8 cellular contexts compared by ENCODE assay signal in genomic region chr19:46951236-46951986, GRCh38.
A peak's percentile ranks its signal among the peaks of the same experiment; 100 is the strongest.
DNase-seq lines count a peak whose midpoint lies in the region; ATAC-seq and TF ChIP-seq lines count a peak whose summit lies in the region.

No MANE protein-coding gene starts in this region.

- peaks cover 34% of the 10 kb centered on the region for H3K36me3 Mint-ChIP-seq in activated CD4-positive, alpha-beta T cell treated with anti-CD3 and anti-CD28 coated beads, Interleukin-2, amount 10 ng/mL, durations not matched to agents 24 days and 14 days (ENCODE audit: low read depth)
- peaks cover 26% of the 10 kb centered on the region for H3K36me3 Mint-ChIP-seq in activated CD4-positive, alpha-beta T cell treated with anti-CD3 and anti-CD28 coated beads, Interleukin-2, amount 10 ng/mL, durations not matched to agents 7 days and 5 days (ENCODE audit: low read depth)

- H3F3A ChIP-seq in smooth muscle cell (ENCODE audit: low read depth) = no peaks in the 10 kb centered on the region

- H3K9ac ChIP-seq in smooth muscle cell (ENCODE audit: low read depth) = no peak overlapping the region

- H3K4me3 ChIP-seq in smooth muscle cell = no peak overlapping the region

- peaks cover 3% of the 10 kb centered on the region for H3K9me3 Mint-ChIP-seq in activated CD4-positive, alpha-beta T cell treated with anti-CD3 and anti-CD28 coated beads, Interleukin-2, amount 10 ng/mL, durations not matched to agents 24 days and 14 days
- H3K9me3 Mint-ChIP-seq in activated CD4-positive, alpha-beta T cell treated with anti-CD3 and anti-CD28 coated beads, Interleukin-2, amount 10 ng/mL, durations not matched to agents 7 days and 5 days = no peaks in the 10 kb centered on the region

- no peak for TF ChIP-seq CTCF in smooth muscle cell (IDR thresholded peaks at IDR 0.05; ENCODE audit: borderline replicate concordance, insufficient read depth, poor library complexity, severe bottlenecking)

- WGBS in smooth muscle cell (ENCODE audit: low lambda C conversion rate) = 85% methylated on average over 6 of the region's 6 CpGs

- POLR2A ChIA-PET in activated CD4-positive, alpha-beta T cell treated with anti-CD3 and anti-CD28 coated beads, Interleukin-2, amount 10 ng/mL, durations not matched to agents 7 days and 5 days (lab: Charles Lee) = no interaction called here

- no peaks in the 10 kb centered on the region for H3K27me3 ChIP-seq in smooth muscle cell (ENCODE audit: low read depth)

- intact Hi-C loops in activated CD4-positive, alpha-beta T cell treated with anti-CD3 and anti-CD28 coated beads, Interleukin-2, amount 10 ng/mL, durations not matched to agents 24 days and 14 days (cut with micrococcal nuclease) = loop anchor here (2.0 to 10.0 kb wide), 3 partner anchors 15 to 233 kb away; partner anchors contain the start of gene SLC1A5

- DNase-seq in activated CD4-positive, alpha-beta T cell treated with anti-CD3 and anti-CD28 coated beads, Interleukin-2, amount 10 ng/mL, durations not matched to agents 24 days and 14 days = no peak
- no peak for DNase-seq in activated CD4-positive, alpha-beta T cell treated with anti-CD3 and anti-CD28 coated beads, Interleukin-2, amount 10 ng/mL, durations not matched to agents 7 days and 5 days
- DNase-seq in NCI-H2227 (lab: John Stamatoyannopoulos, UW; ENCODE audit: unreplicated experiment) (peak; percentile 44), epithelial cell of prostate (ENCODE audit: low read depth, low spot score) (peak; percentile 86), smooth muscle cell (lab: John Stamatoyannopoulos, UW; ENCODE audit: unreplicated experiment) (no peak)
- DNase-seq in NK-92 treated with Interleukin-12 subunit alpha and Interleukin-12 subunit beta, amount 100 ng/mL, for 24 hours (lab: John Stamatoyannopoulos, UW) = no peak

- H3K27ac Mint-ChIP-seq in activated CD4-positive, alpha-beta T cell treated with anti-CD3 and anti-CD28 coated beads, Interleukin-2, amount 10 ng/mL, durations not matched to agents 24 days and 14 days = peak overlapping the region; percentile 43
- no peak overlapping the region for H3K27ac Mint-ChIP-seq in activated CD4-positive, alpha-beta T cell treated with anti-CD3 and anti-CD28 coated beads, Interleukin-2, amount 10 ng/mL, durations not matched to agents 7 days and 5 days

- ATAC-seq in GM19023 (IDR thresholded peaks at IDR 0.05; ENCODE audit: unreplicated experiment) = no peak
- ATAC-seq in HG03196 (IDR thresholded peaks at IDR 0.05; ENCODE audit: unreplicated experiment) = no peak

- H2AFZ ChIP-seq in smooth muscle cell (ENCODE audit: low read depth) = no peak overlapping the region

- no peaks in the 10 kb centered on the region for H3K4me1 ChIP-seq in smooth muscle cell (ENCODE audit: low read depth)

- peaks cover 29% of the 10 kb centered on the region for H3K79me2 ChIP-seq in smooth muscle cell (ENCODE audit: low read depth)

- no peaks in the 10 kb centered on the region for H3K9me3 ChIP-seq in smooth muscle cell (replicated peaks; ENCODE audit: low read depth)

- H3K4me1 Mint-ChIP-seq in activated CD4-positive, alpha-beta T cell treated with anti-CD3 and anti-CD28 coated beads, Interleukin-2, amount 10 ng/mL, durations not matched to agents 24 days and 14 days = peaks cover 59% of the 10 kb centered on the region
- peaks cover 56% of the 10 kb centered on the region for H3K4me1 Mint-ChIP-seq in activated CD4-positive, alpha-beta T cell treated with anti-CD3 and anti-CD28 coated beads, Interleukin-2, amount 10 ng/mL, durations not matched to agents 7 days and 5 days

- no peak overlapping the region for H3K4me2 ChIP-seq in smooth muscle cell

- H3K27me3 Mint-ChIP-seq in activated CD4-positive, alpha-beta T cell treated with anti-CD3 and anti-CD28 coated beads, Interleukin-2, amount 10 ng/mL, durations not matched to agents 24 days and 14 days = no peaks in the 10 kb centered on the region
- H3K27me3 Mint-ChIP-seq in activated CD4-positive, alpha-beta T cell treated with anti-CD3 and anti-CD28 coated beads, Interleukin-2, amount 10 ng/mL, durations not matched to agents 7 days and 5 days = no peaks in the 10 kb centered on the region

- H3K4me3 Mint-ChIP-seq in activated CD4-positive, alpha-beta T cell treated with anti-CD3 and anti-CD28 coated beads, Interleukin-2, amount 10 ng/mL, durations not matched to agents 24 days and 14 days = no peak overlapping the region
- no peak overlapping the region for H3K4me3 Mint-ChIP-seq in activated CD4-positive, alpha-beta T cell treated with anti-CD3 and anti-CD28 coated beads, Interleukin-2, amount 10 ng/mL, durations not matched to agents 7 days and 5 days

- CTCF ChIA-PET in activated CD4-positive, alpha-beta T cell treated with anti-CD3 and anti-CD28 coated beads, Interleukin-2, amount 10 ng/mL, durations not matched to agents 7 days and 5 days (lab: Charles Lee) = interaction anchor here (1.5 to 1.9 kb wide), 2 partner anchors 9 kb away, joined by 5 to 10 read pairs; no protein-coding TSS in a partner anchor

- no peaks in the 10 kb centered on the region for H3K36me3 ChIP-seq in smooth muscle cell (ENCODE audit: low read depth)

- H4K20me1 ChIP-seq in smooth muscle cell (ENCODE audit: low read depth) = peaks cover 25% of the 10 kb centered on the region

- H3K27ac ChIP-seq in epithelial cell of prostate (peak overlapping the region; percentile 74), smooth muscle cell (ENCODE audit: low read depth) (peak overlapping the region; percentile 35)

Comparison
In these comparisons a context has a peak if more than half of its experiments do, and no peak if none do; other contexts are left out.
1. DNase-seq: peak in NCI-H2227 (single experiment) and epithelial cell of prostate (single experiment); none in activated CD4-positive, alpha-beta T cell treated with anti-CD3 and anti-CD28 coated beads, Interleukin-2, amount 10 ng/mL, durations not matched to agents 24 days and 14 days (single experiment), activated CD4-positive, alpha-beta T cell treated with anti-CD3 and anti-CD28 coated beads, Interleukin-2, amount 10 ng/mL, durations not matched to agents 7 days and 5 days (single experiment), smooth muscle cell (single experiment) and NK-92 treated with Interleukin-12 subunit alpha and Interleukin-12 subunit beta, amount 100 ng/mL, for 24 hours (single experiment).